26 cellular contexts compared by ENCODE assay signal in genomic region chr15:92392462-92392861, GRCh38. TPM values are rescaled to one million over a fixed set of nuclear protein-coding genes. Genes with fewer than 3 reads are reported as not detected.
A peak's percentile ranks its signal among the peaks of the same experiment; 100 is the strongest.
DNase-seq lines count a peak whose midpoint lies in the region; TF ChIP-seq lines count a peak whose summit lies in the region.
"Had no signal": no experiment of that assay in that cellular context is flagged by ENCODE, and none has a peak within 500 bp of the region (broad histone marks: within the 10 kb centered on the region; RNA-seq: fewer than 3 reads in every experiment).

No MANE protein-coding gene starts in this region.

- H3K4me1 ChIP-seq in iPS-20b (ENCODE audit: insufficient read depth, low read length) (peaks cover 18% of the 10 kb centered on the region), trophoblast cell (ENCODE audit: control insufficient read depth in 1 of 2, insufficient read depth in 2 of 2, low read length in 2 of 2) (peaks cover 9 to 14% of the 10 kb centered on the region in 2 experiments)

- peak overlapping the region; percentile 87 to 89 (median 87) for H3K4me3 Mint-ChIP-seq in brain
- H3K4me3 Mint-ChIP-seq: activated CD8-positive, alpha-beta T cell treated with anti-CD3 and anti-CD28 coated beads for 36 hours; HFFc6 had no signal

- H3K27me3 ChIP-seq in H7 (ENCODE audit: control insufficient read depth, insufficient read depth, low read length) (peaks cover 43% of the 10 kb centered on the region), iPS-20b (ENCODE audit: insufficient read depth, low read length) (peaks cover 53% of the 10 kb centered on the region), trophoblast cell (ENCODE audit: insufficient read depth, low read length) (peaks cover 38% of the 10 kb centered on the region)
- H3K27me3 ChIP-seq: testis, vagina had no signal

- no peak for TF ChIP-seq CTCF in brain (conservative IDR thresholded peaks at IDR 0.05)

- H3K23ac ChIP-seq in trophoblast cell (ENCODE audit: low read length): no peak overlapping the region

- peak; percentile 78 for DNase-seq in H7
- no peak for DNase-seq in trophoblast cell
- no peak for DNase-seq in GM19240 (ENCODE audit: insufficient read length, low spot score)
- no peak for DNase-seq in central memory CD4-positive, alpha-beta T cell
- no peak for DNase-seq in Kasumi-1 (lab: John Stamatoyannopoulos, UW)
- DNase-seq in stimulated activated CD4-positive, alpha-beta T cell treated with anti-CD3 and anti-CD28 coated beads, Interleukin-1b, Interleukin-23, amount 100 ng/mL, for 48 hours: no peak
- DNase-seq: activated CD4-positive, CD25-positive, alpha-beta regulatory T cell treated with anti-CD3 and anti-CD28 coated beads, Interleukin-2, amount 50 U/mL, for 72 hours; activated CD8-positive, alpha-beta T cell treated with anti-CD3 and anti-CD28 coated beads for 36 hours; activated gamma-delta T cell; activated T-cell treated with anti-CD3 and anti-CD28 coated beads for 4 hours; body of pancreas; EL; esophagus squamous epithelium; HFFc6; mammary epithelial cell; NCI-H1436; NCI-H446 treated with DMSO at 0.1 percent for 48 hours; occipital lobe; spleen; stimulated activated CD4-positive, alpha-beta T cell treated with anti-CD3 and anti-CD28 coated beads, Interleukin-4, amount 100 ng/mL, for 24 hours; stimulated activated naive CD4-positive, alpha-beta T cell; testis had no signal

- peaks cover 0 to 3% (median 0%) of the 10 kb centered on the region in 5 experiments for H3K9me3 Mint-ChIP-seq in brain
- H3K9me3 Mint-ChIP-seq: activated CD8-positive, alpha-beta T cell treated with anti-CD3 and anti-CD28 coated beads for 36 hours had no signal

- no peaks in the 10 kb centered on the region for H3K79me1 ChIP-seq in trophoblast cell (ENCODE audit: low read length)

- H2AFZ ChIP-seq in trophoblast cell (ENCODE audit: insufficient read depth, low read length, poor library complexity): no peak overlapping the region

- no peak overlapping the region for H2BK120ac ChIP-seq in trophoblast cell (ENCODE audit: insufficient read depth, low read length, poor library complexity)

- no peak overlapping the region for H2AK5ac ChIP-seq in trophoblast cell (ENCODE audit: low read length)

- H4K91ac ChIP-seq in trophoblast cell (ENCODE audit: low read depth, low read length): no peak overlapping the region

- H3K79me2 ChIP-seq in trophoblast cell (ENCODE audit: control insufficient read depth, insufficient read depth, low read length, poor library complexity): no peaks in the 10 kb centered on the region

- H4K12ac ChIP-seq in trophoblast cell (ENCODE audit: low read depth, low read length): no peak overlapping the region

- peaks cover 11% of the 10 kb centered on the region for H3K36me3 Mint-ChIP-seq in brain
- H3K36me3 Mint-ChIP-seq: CD14-positive monocyte had no signal

- H3K4me1 Mint-ChIP-seq in brain: peaks cover 44% of the 10 kb centered on the region

- H4K8ac ChIP-seq in trophoblast cell (ENCODE audit: low read depth, low read length): no peak overlapping the region

- H3K9ac ChIP-seq in iPS-20b (ENCODE audit: low read depth, low read length): no peak overlapping the region
- no peak overlapping the region for H3K9ac ChIP-seq in trophoblast cell (ENCODE audit: low read length)

- H3K9me3 ChIP-seq in iPS-20b (ENCODE audit: insufficient read depth, low read depth, low read length) (no peaks in the 10 kb centered on the region), trophoblast cell (ENCODE audit: insufficient read depth, low read depth, low read length) (peaks cover 2% of the 10 kb centered on the region)
- H3K9me3 ChIP-seq: body of pancreas, esophagus squamous epithelium, spleen, testis, vagina had no signal

- H3K27ac Mint-ChIP-seq in brain: peak overlapping the region in 3 of 5 experiments; percentile 75 to 93 (median 90)
- H3K27ac Mint-ChIP-seq: activated CD8-positive, alpha-beta T cell treated with anti-CD3 and anti-CD28 coated beads for 36 hours; CD14-positive monocyte; HFFc6 had no signal

- H3K4me3 ChIP-seq in H7 (ENCODE audit: insufficient read depth, low read depth, low read length): peak overlapping the region; percentile 8; the same call in 1 of the 2 replicates
- H3K4me3 ChIP-seq in iPS-20b (ENCODE audit: low read length): peak overlapping the region; percentile 74; the same call in 1 of the 2 replicates
- peak overlapping the region; percentile 1 for H3K4me3 ChIP-seq in trophoblast cell (ENCODE audit: low read depth, low read length)
- H3K4me3 ChIP-seq: body of pancreas, esophagus squamous epithelium, spleen, vagina had no signal

- no peak overlapping the region for H3K4ac ChIP-seq in trophoblast cell (ENCODE audit: low read depth, low read length)

- no peak overlapping the region for H3K14ac ChIP-seq in trophoblast cell (ENCODE audit: low read length)

- no peak overlapping the region for H3K18ac ChIP-seq in trophoblast cell (ENCODE audit: low read length)

- H3K4me2 ChIP-seq in trophoblast cell (ENCODE audit: low read length): no peak overlapping the region

- H3K27ac ChIP-seq in iPS-20b (ENCODE audit: low read length) (no peak overlapping the region), trophoblast cell (ENCODE audit: low read depth, low read length) (no peak overlapping the region)
- H3K27ac ChIP-seq: body of pancreas, esophagus squamous epithelium, spleen, testis, vagina had no signal

- H3K27me3 Mint-ChIP-seq in brain: peaks cover 28% of the 10 kb centered on the region

- WGBS in trophoblast cell (ENCODE audit: extremely low coverage, insufficient coverage, insufficient read length): no CpG with 5 or more reads among the region's 7 CpGs

- no peak overlapping the region for H2BK12ac ChIP-seq in trophoblast cell (ENCODE audit: low read length)

- H3K36me3 ChIP-seq in H7 (replicated peaks; ENCODE audit: control insufficient read depth, insufficient read depth, low read length) (no peaks in the 10 kb centered on the region), iPS-20b (ENCODE audit: insufficient read depth, low read depth, low read length) (no peaks in the 10 kb centered on the region), trophoblast cell (ENCODE audit: control insufficient read depth in 1 of 2, insufficient read depth in 2 of 2, low read length in 2 of 2) (no peaks in the 10 kb centered on the region)
- H3K36me3 ChIP-seq: esophagus squamous epithelium, spleen, vagina had no signal

- H2BK5ac ChIP-seq in trophoblast cell (ENCODE audit: low read depth, low read length, poor library complexity): no peak overlapping the region

RNA-seq across cellular contexts. Expression of gene ST8SIA2, which starts 1.2 kb away (rescaled TPM):
- 3.7 and 11.8 TPM in 2 replicates for total RNA-seq in H7 (2014; rRNA removed; shearing (Covaris generic))
- 11.6 TPM for polyA plus RNA-seq in brain (ENCODE audit: insufficient read depth, low read depth, low replicate concordance)
- 0.31 and 0.44 TPM in 2 replicates for polyA plus RNA-seq in trophoblast cell (2013)
- total RNA-seq: activated CD8-positive, alpha-beta T cell treated with anti-CD3 and anti-CD28 coated beads for 36 hours; body of pancreas; esophagus squamous epithelium; spleen; vagina had no signal
- polyA plus RNA-seq: CD14-positive monocyte, spleen had no signal

Comparison
In these comparisons a context has a peak if more than half of its experiments do, and no peak if none do; other contexts are left out.
1. H3K4me3 ChIP-seq: peak in every context shown above with its lines; median percentile 74 in iPS-20b; 8 in H7; 1 in trophoblast cell.